Comparison of ENCODE assay signal across 8 cellular contexts in the genomic region with DNA sequence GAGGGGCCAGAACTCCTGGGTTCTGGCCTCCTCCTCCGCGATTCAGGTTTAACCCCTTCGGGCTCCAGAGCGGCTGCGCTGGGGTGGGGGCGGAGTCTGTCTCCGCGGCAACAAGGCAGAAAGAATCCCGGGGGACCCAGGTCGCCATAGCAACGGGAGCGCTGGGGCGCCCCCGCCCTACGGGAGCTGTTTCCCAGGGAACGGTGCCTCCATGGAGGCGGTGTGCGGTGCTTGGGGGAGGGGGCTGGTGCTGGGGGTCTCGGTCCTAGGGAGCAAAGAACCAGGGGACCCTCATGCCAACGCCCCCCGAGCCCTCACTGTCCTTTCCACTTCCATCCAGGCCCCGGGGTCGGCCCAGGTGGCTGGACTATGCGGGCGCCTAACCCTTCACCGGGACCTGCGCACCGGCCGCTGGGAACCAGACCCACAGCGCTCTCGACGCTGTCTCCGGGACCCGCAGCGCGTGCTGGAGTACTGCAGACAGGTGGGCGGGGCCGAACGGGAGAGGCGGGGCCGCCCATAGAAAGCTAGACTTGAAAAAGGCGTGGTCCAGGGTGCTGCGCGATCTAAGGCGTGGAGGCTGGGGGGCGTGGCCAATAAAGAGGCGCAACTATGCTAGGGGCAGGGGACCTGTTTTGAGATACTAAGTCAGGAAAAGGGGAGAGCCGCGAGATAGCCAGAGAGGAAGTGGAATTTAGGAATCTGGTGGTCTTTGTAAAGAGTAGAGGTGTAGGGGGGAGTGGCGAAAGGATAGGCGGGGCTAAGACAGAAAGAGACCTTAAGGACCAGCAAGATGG. TPM values are rescaled to one million over a fixed set of nuclear protein-coding genes. Genes with fewer than 3 reads are reported as not detected.
DNase-seq lines count a peak whose midpoint lies in the region; ATAC-seq lines count a peak whose summit lies in the region.

No MANE protein-coding gene starts in this region.

- H3K4me3 Mint-ChIP-seq in activated CD8-positive, alpha-beta memory T cell treated with anti-CD3 and anti-CD28 coated beads, Interleukin-2, amount 10 ng/mL, durations not matched to agents 7 days and 5 days, result peak overlapping the region; percentile 73
- peak overlapping the region; percentile 64 to 80 for H3K4me3 Mint-ChIP-seq in effector memory CD8-positive, alpha-beta T cell

- peaks cover 21% of the 10 kb centered on the region for H3K27me3 Mint-ChIP-seq in activated CD8-positive, alpha-beta memory T cell treated with anti-CD3 and anti-CD28 coated beads, Interleukin-2, amount 10 ng/mL, durations not matched to agents 7 days and 5 days
- H3K27me3 Mint-ChIP-seq in effector memory CD8-positive, alpha-beta T cell, result peaks cover 48 to 89% of the 10 kb centered on the region in 2 donors

- DNase-seq in DMS79 treated with DMSO at 0.1 percent for 48 hours (lab: John Stamatoyannopoulos, UW) (peak; percentile 69), HT-29 (ENCODE audit: low spot score) (peak; percentile 74), NOMO-1 (lab: John Stamatoyannopoulos, UW; ENCODE audit: unreplicated experiment in 2 of 2) (peak; percentile 81 to 87), middle frontal gyrus (ENCODE audit: extremely low spot score, low spot score) (peak; percentile 80)
- peak; percentile 93 for DNase-seq in activated CD8-positive, alpha-beta memory T cell treated with anti-CD3 and anti-CD28 coated beads, Interleukin-2, amount 10 ng/mL, durations not matched to agents 7 days and 5 days
- DNase-seq in effector memory CD8-positive, alpha-beta T cell, result peak; percentile 67 to 73 (median 67)
- peak; percentile 64 to 72 for DNase-seq in stimulated activated CD8-positive, alpha-beta memory T cell treated with anti-CD3 and anti-CD28 coated beads, Interleukin-7, amount 100 ng/mL, for 4 hours (ENCODE audit: low read depth in 2 of 2)

- no peaks in the 10 kb centered on the region for H3K36me3 Mint-ChIP-seq in activated CD8-positive, alpha-beta memory T cell treated with anti-CD3 and anti-CD28 coated beads, Interleukin-2, amount 10 ng/mL, durations not matched to agents 7 days and 5 days
- H3K36me3 Mint-ChIP-seq in effector memory CD8-positive, alpha-beta T cell (ENCODE audit: insufficient read depth), result peaks cover 3% of the 10 kb centered on the region

- CTCF ChIA-PET in activated CD8-positive, alpha-beta memory T cell treated with anti-CD3 and anti-CD28 coated beads, Interleukin-2, amount 10 ng/mL, durations not matched to agents 7 days and 5 days (lab: Charles Lee), result interaction anchor here (1.3 to 2.2 kb wide), 3 partner anchors 13 to 62 kb away, joined by 3 to 10 read pairs (median 4); no protein-coding TSS in a partner anchor

- H3K27ac Mint-ChIP-seq in activated CD8-positive, alpha-beta memory T cell treated with anti-CD3 and anti-CD28 coated beads, Interleukin-2, amount 10 ng/mL, durations not matched to agents 7 days and 5 days, result peak overlapping the region; percentile 81
- H3K27ac Mint-ChIP-seq in effector memory CD8-positive, alpha-beta T cell, result peak overlapping the region in 1 of 2 donors; percentile 9

- peak; percentile 92 for ATAC-seq in activated CD8-positive, alpha-beta memory T cell treated with anti-CD3 and anti-CD28 coated beads, Interleukin-2, amount 10 ng/mL, durations not matched to agents 7 days and 5 days
- ATAC-seq in effector memory CD8-positive, alpha-beta T cell (replicated peaks), result peak; percentile 89
- no peak for ATAC-seq in HG03280 (IDR thresholded peaks at IDR 0.05; ENCODE audit: unreplicated experiment)

- no peaks in the 10 kb centered on the region for H3K9me3 Mint-ChIP-seq in activated CD8-positive, alpha-beta memory T cell treated with anti-CD3 and anti-CD28 coated beads, Interleukin-2, amount 10 ng/mL, durations not matched to agents 7 days and 5 days (ENCODE audit: low read depth)
- no peaks in the 10 kb centered on the region for H3K9me3 Mint-ChIP-seq in effector memory CD8-positive, alpha-beta T cell

- peaks cover 15% of the 10 kb centered on the region for H3K4me1 Mint-ChIP-seq in activated CD8-positive, alpha-beta memory T cell treated with anti-CD3 and anti-CD28 coated beads, Interleukin-2, amount 10 ng/mL, durations not matched to agents 7 days and 5 days
- H3K4me1 Mint-ChIP-seq in effector memory CD8-positive, alpha-beta T cell (ENCODE audit: low read depth in 2 of 2), result peaks cover 14% of the 10 kb centered on the region in 2 donors

RNA-seq across cellular contexts. Expression of gene APLP1, which starts 1.2 kb away (rescaled TPM):
- total RNA-seq in HT-29 (2014; rRNA removed; shearing (Covaris generic)), result 7.0 and 12.6 TPM in 2 replicates
- 1 to 10 TPM; 1.5 to 2.0 TPM for total RNA-seq in activated CD8-positive, alpha-beta memory T cell treated with anti-CD3 and anti-CD28 coated beads, Interleukin-2, amount 10 ng/mL, durations not matched to agents 7 days and 5 days

RNA-seq across cellular contexts. Expression of gene KIRREL2, which starts 12.8 kb away (rescaled TPM):
- not detected in 2 replicates for total RNA-seq in HT-29 (2014; rRNA removed; shearing (Covaris generic))
- 1 to 10 TPM; 1.1 to 1.4 TPM for total RNA-seq in activated CD8-positive, alpha-beta memory T cell treated with anti-CD3 and anti-CD28 coated beads, Interleukin-2, amount 10 ng/mL, durations not matched to agents 7 days and 5 days

RNA-seq across cellular contexts. Expression of gene NPHS1, which starts 17.2 kb away (rescaled TPM):
- not detected in 2 replicates for total RNA-seq in HT-29 (2014; rRNA removed; shearing (Covaris generic))
- total RNA-seq in activated CD8-positive, alpha-beta memory T cell treated with anti-CD3 and anti-CD28 coated beads, Interleukin-2, amount 10 ng/mL, durations not matched to agents 7 days and 5 days, result not detected

RNA-seq across cellular contexts. Expression of gene NFKBID, which starts 30.8 kb away (rescaled TPM):
- 26.6 and 31.0 TPM in 2 replicates for total RNA-seq in HT-29 (2014; rRNA removed; shearing (Covaris generic))
- total RNA-seq in activated CD8-positive, alpha-beta memory T cell treated with anti-CD3 and anti-CD28 coated beads, Interleukin-2, amount 10 ng/mL, durations not matched to agents 7 days and 5 days, result 10 to 100 TPM; 52.7 to 52.9 TPM

RNA-seq across cellular contexts. Expression of gene HCST, which starts 32.8 kb away (rescaled TPM):
- total RNA-seq in HT-29 (2014; rRNA removed; shearing (Covaris generic)), result 0.47 TPM in 1 of 2 replicates, not detected in the other
- total RNA-seq in activated CD8-positive, alpha-beta memory T cell treated with anti-CD3 and anti-CD28 coated beads, Interleukin-2, amount 10 ng/mL, durations not matched to agents 7 days and 5 days, result 100 to 1,000 TPM; 184 to 195 TPM
